24 cellular contexts compared by ENCODE assay signal in the genomic region with DNA sequence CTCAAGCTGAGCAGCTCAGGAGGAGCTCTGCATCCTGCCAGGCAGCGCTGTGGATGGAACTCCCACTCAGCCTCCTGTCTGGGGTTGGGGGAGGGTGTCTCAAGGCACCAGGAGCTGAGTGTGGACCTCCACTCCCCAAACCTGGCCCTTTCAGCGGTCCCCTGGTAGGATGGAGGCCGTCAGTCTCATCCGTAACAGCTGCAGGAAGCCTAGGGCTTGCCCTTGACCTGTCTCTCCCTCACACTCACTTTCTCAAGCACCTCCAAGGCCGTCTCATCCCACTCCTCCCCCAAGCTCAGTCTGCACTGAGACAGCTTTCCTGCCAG.
A peak's percentile ranks its signal among the peaks of the same experiment; 100 is the strongest.
DNase-seq lines count a peak whose midpoint lies in the region; ATAC-seq, FAIRE-seq and TF ChIP-seq lines count a peak whose summit lies in the region.
"Had no signal": no experiment of that assay in that cellular context is flagged by ENCODE, and none has a peak within 500 bp of the region (broad histone marks: within the 10 kb centered on the region; RNA-seq: fewer than 3 reads in every experiment).

No MANE protein-coding gene starts in this region.

- no peak overlapping the region for H4K8ac ChIP-seq in neuronal stem cell (ENCODE audit: low read depth, low read length)

- H3K36me3 Mint-ChIP-seq in T-helper 17 cell (ENCODE audit: low read depth), result peaks cover 2% of the 10 kb centered on the region

- no peak overlapping the region for H2BK120ac ChIP-seq in neuronal stem cell (ENCODE audit: low read depth, low read length)

- H3K27me3 ChIP-seq in esophagus muscularis mucosa (peaks cover 0 to 7% (median 0%) of the 10 kb centered on the region in 4 donors), neuronal stem cell (ENCODE audit: control insufficient read depth in 3 of 3, insufficient read depth in 3 of 3, low read depth in 1 of 3, low read length in 3 of 3) (no peaks in the 10 kb centered on the region), osteoblast (ENCODE audit: insufficient read depth, low read length) (no peaks in the 10 kb centered on the region)
- H3K27me3 ChIP-seq: BLaER1 treated with 17β-estradiol and CSF1 and Interleukin-3, amounts not matched to agents 10 nM and 100 nM had no signal

- H2AK5ac ChIP-seq in neuronal stem cell (ENCODE audit: low read depth, low read length), result no peak overlapping the region

- H3K9ac ChIP-seq in neuronal stem cell (ENCODE audit: low read depth, low read length, poor library complexity), result no peak overlapping the region
- H3K9ac ChIP-seq: BLaER1 treated with 17β-estradiol and CSF1 and Interleukin-3, amounts not matched to agents 10 nM and 100 nM had no signal

- H3K27ac Mint-ChIP-seq in T-helper 17 cell, result peak overlapping the region; percentile 68
- H3K27ac Mint-ChIP-seq: CD4-positive, alpha-beta T cell had no signal

- H3K4me1 ChIP-seq in esophagus muscularis mucosa (no peaks in the 10 kb centered on the region), neuronal stem cell (ENCODE audit: control insufficient read depth in 2 of 2, insufficient read depth in 1 of 2, low read depth in 1 of 2, low read length in 2 of 2) (no peaks in the 10 kb centered on the region), osteoblast (ENCODE audit: insufficient read depth, low read length) (no peaks in the 10 kb centered on the region)
- H3K4me1 ChIP-seq: A549, SJCRH30 had no signal

- CTCF ChIA-PET in GM10248 (lab: Yijun Ruan, JAX), result no interaction called here

- H3K79me1 ChIP-seq in neuronal stem cell (ENCODE audit: low read depth, low read length), result no peaks in the 10 kb centered on the region

- FAIRE-seq in GM19239 (lab: Jason Lieb, UNC), result no peak
- FAIRE-seq: A549, G401.6, GM12891, H1 had no signal

- H2BK12ac ChIP-seq in neuronal stem cell (ENCODE audit: low read length), result no peak overlapping the region

- H3K79me2 ChIP-seq in osteoblast (ENCODE audit: insufficient read depth, low read length), result no peaks in the 10 kb centered on the region

- H3K4me3 ChIP-seq in esophagus muscularis mucosa (no peak overlapping the region), neuronal stem cell (ENCODE audit: low read length in 2 of 2) (no peak overlapping the region), osteoblast (ENCODE audit: insufficient read depth, low read length) (no peak overlapping the region)
- H3K4me3 ChIP-seq: A549; BLaER1 treated with 17β-estradiol and CSF1 and Interleukin-3, amounts not matched to agents 10 nM and 100 nM; PC-9; SJCRH30 had no signal

- TF ChIP-seq POLR2A in esophagus muscularis mucosa (IDR thresholded peaks at IDR 0.05; ENCODE audit: low read depth), result no peak

- H3K18ac ChIP-seq in neuronal stem cell (ENCODE audit: low read length), result peak overlapping the region; percentile 3

- peaks cover 62% of the 10 kb centered on the region for H3K27me3 Mint-ChIP-seq in T-helper 17 cell

- intact Hi-C loops in esophagus muscularis mucosa (cut with DNase I), result no loop called here

- no peaks in the 10 kb centered on the region for H3K36me3 ChIP-seq in esophagus muscularis mucosa
- no peaks in the 10 kb centered on the region for H3K36me3 ChIP-seq in neuronal stem cell (replicated peaks in 1 of 2; ENCODE audit: control insufficient read depth in 2 of 2, insufficient read depth in 2 of 2, low read length in 2 of 2)
- no peaks in the 10 kb centered on the region for H3K36me3 ChIP-seq in osteoblast (ENCODE audit: insufficient read depth, low read length)
- H3K36me3 ChIP-seq: BLaER1 treated with 17β-estradiol and CSF1 and Interleukin-3, amounts not matched to agents 10 nM and 100 nM; SJCRH30 had no signal

- TF ChIP-seq EP300 in esophagus muscularis mucosa (IDR thresholded peaks at IDR 0.05), result no peak

- H2AFZ ChIP-seq in neuronal stem cell (ENCODE audit: low read length) (no peak overlapping the region), osteoblast (ENCODE audit: low read length) (no peak overlapping the region)
- H2AFZ ChIP-seq: PC-9 had no signal

- H3K9me3 ChIP-seq in T-helper 17 cell (ENCODE audit: control insufficient read depth, low read length, poor library complexity, severe bottlenecking) (no peaks in the 10 kb centered on the region), esophagus muscularis mucosa (no peaks in the 10 kb centered on the region), neuronal stem cell (replicated peaks in 1 of 2; ENCODE audit: control insufficient read depth in 2 of 2, insufficient read depth in 1 of 2, low read depth in 1 of 2, low read length in 2 of 2) (peaks cover 0 to 1% of the 10 kb centered on the region in 2 donors), osteoblast (ENCODE audit: low read depth, low read length) (no peaks in the 10 kb centered on the region)
- H3K9me3 ChIP-seq: A549, SJCRH30 had no signal

- no peak overlapping the region for H3K14ac ChIP-seq in neuronal stem cell (ENCODE audit: low read length)

- peak; percentile 3 for DNase-seq in GM10248 (ENCODE audit: extremely low spot score)
- no peak for DNase-seq in T-helper 17 cell
- peak; percentile 86 for DNase-seq in esophagus muscularis mucosa (ENCODE audit: extremely low spot score)
- no peak for DNase-seq in neuronal stem cell (ENCODE audit: low spot score)
- DNase-seq in NCI-H2227 treated with DMSO at 0.1 percent for 48 hours (lab: John Stamatoyannopoulos, UW), result no peak
- DNase-seq in osteoblast (ENCODE audit: insufficient read length, low spot score, missing footprints), result no peak
- DNase-seq in GM19239 (ENCODE audit: insufficient read length, low spot score), result no peak
- DNase-seq: AML-193, NCI-H1048, NCI-H1417, NCI-H1694, NCI-H2029 treated with DMSO at 0.1 percent for 48 hours, PC-9, SJCRH30 had no signal

- H3K4me2 ChIP-seq in neuronal stem cell (ENCODE audit: insufficient read depth, low read length, poor library complexity, severe bottlenecking) (no peak overlapping the region), osteoblast (ENCODE audit: insufficient read depth, low read length) (no peak overlapping the region)
- H3K4me2 ChIP-seq: A549, PC-9 had no signal

- no peak overlapping the region for H3K23ac ChIP-seq in neuronal stem cell (ENCODE audit: low read depth, low read length, poor library complexity)

- no peak overlapping the region for H3K4me3 Mint-ChIP-seq in T-helper 17 cell
- H3K4me3 Mint-ChIP-seq: CD4-positive, alpha-beta T cell had no signal

- WGBS in esophagus muscularis mucosa, result 70% methylated on average over 5 of the region's 5 CpGs
- WGBS in neuronal stem cell (ENCODE audit: extremely low coverage in 2 of 2, insufficient read length in 2 of 2, insufficient replicate concordance in 1 of 2), 2 donors, result no CpG with 5 or more reads among the region's 5 CpGs

- H3K4me1 Mint-ChIP-seq in T-helper 17 cell, result peaks cover 2% of the 10 kb centered on the region

- H2BK5ac ChIP-seq in neuronal stem cell (ENCODE audit: low read length), result no peak overlapping the region

- TF ChIP-seq CTCF in GM10248 (IDR thresholded peaks at IDR 0.05; ENCODE audit: control extremely low read depth, extremely low read depth, low read depth, missing control alignments) (no peak), esophagus muscularis mucosa (IDR thresholded peaks at IDR 0.05) (no peak), osteoblast (IDR thresholded peaks at IDR 0.05; ENCODE audit: extremely low read depth, low read depth, low read length) (no peak)

- H3K4ac ChIP-seq in neuronal stem cell (ENCODE audit: low read length), result no peak overlapping the region

- H2BK15ac ChIP-seq in neuronal stem cell (ENCODE audit: low read length), result no peak overlapping the region

- POLR2A ChIA-PET in GM10248 (lab: Yijun Ruan, JAX), result no interaction called here

- ATAC-seq in T-helper 17 cell (no peak), GM18870 (IDR thresholded peaks at IDR 0.05; ENCODE audit: unreplicated experiment) (no peak)
- ATAC-seq: A549, HCT116, Right ventricle myocardium inferior had no signal

- H4K20me1 ChIP-seq in osteoblast (ENCODE audit: insufficient read depth, low read length), result no peaks in the 10 kb centered on the region
- H4K20me1 ChIP-seq: BLaER1 treated with 17β-estradiol and CSF1 and Interleukin-3, amounts not matched to agents 10 nM and 100 nM had no signal

- H4K91ac ChIP-seq in neuronal stem cell (ENCODE audit: low read depth, low read length, poor library complexity), result no peak overlapping the region

- H3K27ac ChIP-seq in esophagus muscularis mucosa (replicated peaks in 1 of 4) (no peak overlapping the region), neuronal stem cell (replicated peaks; ENCODE audit: low read length) (no peak overlapping the region), osteoblast (ENCODE audit: low read depth, low read length) (no peak overlapping the region)
- H3K27ac ChIP-seq: A549; BLaER1 treated with 17β-estradiol and CSF1 and Interleukin-3, amounts not matched to agents 10 nM and 100 nM; HL-60; PC-9; SJCRH30 had no signal

Comparison
In these comparisons a context has a peak if more than half of its experiments do, and no peak if none do; other contexts are left out.
1. DNase-seq: peak in GM10248 (single experiment) and esophagus muscularis mucosa (single experiment); none in T-helper 17 cell (0 of 3), neuronal stem cell (single experiment), NCI-H2227 treated with DMSO at 0.1 percent for 48 hours (single experiment), osteoblast (single experiment) and GM19239 (single experiment).